ENCODE assay signal across 37 cellular contexts in genomic region chr2:2692599-2693389, GRCh38.
"Had no signal": no experiment of that assay in that cellular context is flagged by ENCODE, and none has a peak within 500 bp of the region (broad histone marks: within the 10 kb centered on the region; RNA-seq: fewer than 3 reads in every experiment).

No MANE protein-coding gene starts in this region.

- DNase-seq: activated B cell treated with CpG ODN at 0.5 μM for 24 hours; activated CD4-positive, alpha-beta memory T cell treated with anti-CD3 and anti-CD28 coated beads for 36 hours; activated CD4-positive, alpha-beta T cell treated with anti-CD3 and anti-CD28 coated beads for 4 hours; activated CD4-positive, alpha-beta T cell treated with anti-CD3 and anti-CD28 coated beads, Interleukin-2, amount 10 ng/mL, durations not matched to agents 24 days and 14 days; activated CD4-positive, alpha-beta T cell treated with anti-CD3 and anti-CD28 coated beads, Interleukin-2, amount 50 U/mL, for 1 hour; activated CD4-positive, alpha-beta T cell treated with anti-CD3 and anti-CD28 coated beads, Interleukin-2, amount 50 U/mL, for 4 hours; activated CD4-positive, CD25-positive, alpha-beta regulatory T cell treated with anti-CD3 and anti-CD28 coated beads, Interleukin-2, amount 50 U/mL, for 72 hours; activated CD8-positive, alpha-beta memory T cell treated with anti-CD3 and anti-CD28 coated beads, Interleukin-2, amount 50 U/mL, for 4 hours; activated CD8-positive, alpha-beta T cell treated with anti-CD3 and anti-CD28 coated beads for 36 hours; activated effector memory CD4-positive, alpha-beta T cell treated with anti-CD3 and anti-CD28 coated beads, Interleukin-2, amount 50 U/mL, for 16 hours; activated gamma-delta T cell treated with Interleukin-2 at 50 U/mL for 16 hours; activated naive CD4-positive, alpha-beta T cell treated with anti-CD3 and anti-CD28 coated beads, Interleukin-2, amount 50 U/mL, for 16 hours; activated naive CD4-positive, alpha-beta T cell treated with Interleukin-2 at 50 U/mL for 16 hours; activated naive CD8-positive, alpha-beta T cell treated with anti-CD3 and anti-CD28 coated beads for 36 hours; activated T-cell treated with anti-CD3 and anti-CD28 coated beads for 4 hours; activated T-cell treated with anti-CD3 and anti-CD28 coated beads, Interleukin-2, amount 50 U/mL, for 1 hour; activated T-cell treated with anti-CD3 and anti-CD28 coated beads, Interleukin-2, amount 50 U/mL, for 4 hours; activated T-cell treated with anti-CD3 and anti-CD28 coated beads, Interleukin-2, amount 50 U/mL, for 72 hours; adrenal gland; amniotic stem cell; aorta; body of pancreas; brain microvascular endothelial cell; cerebellar nuclear complex; T-helper 1 cell; T-helper 2 cell; T-helper 9 cell had no signal

- H3K36me3 Mint-ChIP-seq: activated CD4-positive, alpha-beta memory T cell treated with anti-CD3 and anti-CD28 coated beads for 36 hours; activated naive CD4-positive, alpha-beta T cell treated with anti-CD3 and anti-CD28 coated beads, Interleukin-2, amount 50 U/mL, for 72 hours; activated naive CD8-positive, alpha-beta T cell treated with anti-CD3 and anti-CD28 coated beads for 36 hours had no signal

- ATAC-seq: activated CD8-positive, alpha-beta T cell treated with anti-CD3 and anti-CD28 coated beads for 36 hours; activated naive CD4-positive, alpha-beta T cell treated with anti-CD3 and anti-CD28 coated beads, Interleukin-2, amount 50 U/mL, for 72 hours; activated T-cell treated with anti-CD3 and anti-CD28 coated beads, Interleukin-2, amount 50 U/mL, for 4 hours; activated T-cell treated with anti-CD3 and anti-CD28 coated beads, Interleukin-2, amount 50 U/mL, for 72 hours; activated T-helper 17 cell treated with anti-CD3 and anti-CD28 coated beads, Interleukin-2, amount 50 U/mL, for 72 hours; body of pancreas had no signal

- H3K27me3 Mint-ChIP-seq: activated CD4-positive, alpha-beta T cell treated with anti-CD3 and anti-CD28 coated beads, Interleukin-2, amount 10 ng/mL, durations not matched to agents 24 days and 14 days; activated CD8-positive, alpha-beta T cell treated with anti-CD3 and anti-CD28 coated beads for 36 hours had no signal

- H3K4me3 ChIP-seq: adrenal gland, body of pancreas, breast epithelium had no signal

- H3K27ac Mint-ChIP-seq: activated B cell treated with CpG ODN at 0.5 μM for 24 hours; activated CD4-positive, alpha-beta memory T cell treated with anti-CD3 and anti-CD28 coated beads for 36 hours; activated CD4-positive, alpha-beta T cell treated with anti-CD3 and anti-CD28 coated beads, Interleukin-2, amount 10 ng/mL, durations not matched to agents 24 days and 14 days; activated CD8-positive, alpha-beta T cell treated with anti-CD3 and anti-CD28 coated beads for 36 hours; activated naive CD4-positive, alpha-beta T cell treated with anti-CD3 and anti-CD28 coated beads, Interleukin-2, amount 50 U/mL, for 72 hours; activated naive CD8-positive, alpha-beta T cell treated with anti-CD3 and anti-CD28 coated beads for 36 hours; activated T-cell treated with anti-CD3 and anti-CD28 coated beads, Interleukin-2, amount 50 U/mL, for 72 hours; activated T-helper 1 cell treated with anti-CD3 and anti-CD28 coated beads, Interleukin-12 subunit alpha, Interleukin-12 subunit beta, Interleukin-2, Interleukin-4 antibody, amounts not matched to agents 30 ng/mL and 10 ng/mL and 1 ng/mL, durations not matched to agents 14 hours and 24 hours and 36 hours; activated T-helper 17 cell treated with anti-CD3 and anti-CD28 coated beads, Interleukin-2, amount 50 U/mL, for 72 hours; T-helper 1 cell treated with Interleukin-12 subunit alpha and Interleukin-12 subunit beta and Interleukin-4 antibody, amounts not matched to agents 30 μg/mL and 1 μg/mL, for 36 hours; T-helper 2 cell treated with Interferon-gamma antibody and Interleukin-4, amounts not matched to agents 5 μg/mL and 100 μg/mL, for 36 hours had no signal

- H3K4me3 Mint-ChIP-seq: activated B cell treated with CpG ODN at 0.5 μM for 24 hours; activated CD4-positive, alpha-beta memory T cell treated with anti-CD3 and anti-CD28 coated beads for 36 hours; activated CD4-positive, alpha-beta T cell treated with anti-CD3 and anti-CD28 coated beads, Interleukin-2, amount 10 ng/mL, durations not matched to agents 24 days and 14 days; activated CD8-positive, alpha-beta T cell treated with anti-CD3 and anti-CD28 coated beads for 36 hours; activated naive CD8-positive, alpha-beta T cell treated with anti-CD3 and anti-CD28 coated beads for 36 hours; activated T-cell treated with anti-CD3 and anti-CD28 coated beads, Interleukin-2, amount 50 U/mL, for 4 hours; activated T-cell treated with anti-CD3 and anti-CD28 coated beads, Interleukin-2, amount 50 U/mL, for 72 hours; activated T-helper 1 cell treated with anti-CD3 and anti-CD28 coated beads, Interleukin-12 subunit alpha, Interleukin-12 subunit beta, Interleukin-2, Interleukin-4 antibody, amounts not matched to agents 30 ng/mL and 10 ng/mL and 1 ng/mL, durations not matched to agents 14 hours and 24 hours and 36 hours; activated T-helper 17 cell treated with anti-CD3 and anti-CD28 coated beads, Interleukin-2, amount 50 U/mL, for 72 hours; central memory CD8-positive, alpha-beta T cell; T-helper 1 cell treated with Interleukin-12 subunit alpha and Interleukin-12 subunit beta and Interleukin-4 antibody, amounts not matched to agents 30 μg/mL and 1 μg/mL, for 36 hours; T-helper 2 cell treated with Interferon-gamma antibody and Interleukin-4, amounts not matched to agents 5 μg/mL and 100 μg/mL, for 36 hours had no signal

- H3K4me1 ChIP-seq: adrenal gland, body of pancreas, breast epithelium had no signal

- H3K4me1 Mint-ChIP-seq: activated B cell treated with CpG ODN at 0.5 μM for 24 hours; activated T-helper 17 cell treated with anti-CD3 and anti-CD28 coated beads, Interleukin-2, amount 50 U/mL, for 72 hours; central memory CD8-positive, alpha-beta T cell had no signal

- H3K36me3 ChIP-seq: adrenal gland, brain microvascular endothelial cell, breast epithelium had no signal

- H3K9me3 Mint-ChIP-seq: activated B cell treated with CpG ODN at 0.5 μM for 24 hours; activated CD4-positive, alpha-beta memory T cell treated with anti-CD3 and anti-CD28 coated beads for 36 hours; activated CD4-positive, alpha-beta T cell treated with anti-CD3 and anti-CD28 coated beads, Interleukin-2, amount 10 ng/mL, durations not matched to agents 24 days and 14 days; activated CD8-positive, alpha-beta T cell treated with anti-CD3 and anti-CD28 coated beads for 36 hours; activated naive CD4-positive, alpha-beta T cell treated with anti-CD3 and anti-CD28 coated beads, Interleukin-2, amount 50 U/mL, for 72 hours; activated naive CD8-positive, alpha-beta T cell treated with anti-CD3 and anti-CD28 coated beads for 36 hours; activated T-cell treated with anti-CD3 and anti-CD28 coated beads, Interleukin-2, amount 50 U/mL, for 4 hours; activated T-cell treated with anti-CD3 and anti-CD28 coated beads, Interleukin-2, amount 50 U/mL, for 72 hours; activated T-helper 1 cell treated with anti-CD3 and anti-CD28 coated beads, Interleukin-12 subunit alpha, Interleukin-12 subunit beta, Interleukin-2, Interleukin-4 antibody, amounts not matched to agents 30 ng/mL and 10 ng/mL and 1 ng/mL, durations not matched to agents 14 hours and 24 hours and 36 hours; activated T-helper 17 cell treated with anti-CD3 and anti-CD28 coated beads, Interleukin-2, amount 50 U/mL, for 72 hours; T-helper 1 cell treated with Interleukin-12 subunit alpha and Interleukin-12 subunit beta and Interleukin-4 antibody, amounts not matched to agents 30 μg/mL and 1 μg/mL, for 36 hours; T-helper 2 cell treated with Interferon-gamma antibody and Interleukin-4, amounts not matched to agents 5 μg/mL and 100 μg/mL, for 36 hours had no signal

- FAIRE-seq: astrocyte, TTC549 had no signal

- H3K27ac ChIP-seq: adrenal gland, body of pancreas, brain microvascular endothelial cell, breast epithelium, VCaP had no signal

- H3K27me3 ChIP-seq: adrenal gland, body of pancreas, brain microvascular endothelial cell had no signal

- H3K9me3 ChIP-seq: adrenal gland, body of pancreas, breast epithelium had no signal
